Comparison of ENCODE assay signal across 10 cellular contexts in the genomic region with DNA sequence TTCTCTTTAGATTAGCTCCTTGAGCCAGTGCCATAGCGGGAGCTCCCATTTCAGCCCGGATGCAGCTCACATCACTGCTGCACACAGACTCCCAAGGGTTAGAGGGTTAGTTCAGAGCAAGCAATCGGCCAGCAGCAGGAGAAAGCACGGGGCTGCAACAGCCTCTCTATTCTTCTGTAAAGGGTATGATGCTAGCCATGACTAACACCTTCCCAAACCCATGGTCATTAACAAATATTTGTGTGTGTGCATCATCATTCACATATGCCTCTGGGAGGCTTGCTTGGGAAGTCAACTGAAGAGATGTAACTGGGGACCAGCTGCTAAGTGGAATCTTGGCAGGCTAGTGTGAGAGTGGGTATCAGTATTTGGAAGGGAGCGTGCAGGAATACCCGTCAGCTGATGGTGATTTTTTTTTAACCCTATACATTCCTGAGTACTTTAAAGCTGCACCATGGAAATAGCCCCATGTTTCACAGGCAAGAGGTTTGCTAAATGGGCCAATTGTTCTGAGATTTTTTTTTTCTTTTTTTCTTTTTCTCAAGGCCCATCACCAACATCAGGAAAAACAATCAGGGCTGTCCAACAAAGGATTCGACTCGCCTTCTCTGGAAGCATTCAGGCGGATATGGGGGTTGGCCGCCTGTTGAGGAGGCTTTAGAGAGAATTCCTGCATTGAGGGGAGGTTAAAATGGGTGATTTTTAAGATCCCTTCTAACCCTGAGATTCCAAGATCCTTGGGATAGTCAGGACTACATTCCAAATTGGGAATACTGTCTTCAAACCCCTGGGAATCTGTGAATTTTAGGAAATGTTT. TPM values are rescaled to one million over a fixed set of nuclear protein-coding genes. Genes with fewer than 3 reads are reported as not detected.
DNase-seq lines count a peak whose midpoint lies in the region; ATAC-seq and TF ChIP-seq lines count a peak whose summit lies in the region.
"Had no signal": no experiment of that assay in that cellular context is flagged by ENCODE, and none has a peak within 500 bp of the region (broad histone marks: within the 10 kb centered on the region; RNA-seq: fewer than 3 reads in every experiment).

No MANE protein-coding gene starts in this region.

- no peaks in the 10 kb centered on the region for H3K4me1 ChIP-seq in endocrine pancreas (ENCODE audit: control insufficient read depth, insufficient read depth, low read length)
- no peaks in the 10 kb centered on the region for H3K4me1 ChIP-seq in liver (ENCODE audit: control insufficient read depth in 4 of 4, insufficient read depth in 4 of 4, low read length in 3 of 4)
- H3K4me1 ChIP-seq in vagina, result no peaks in the 10 kb centered on the region
- H3K4me1 ChIP-seq: BLaER1 had no signal

- H3K27me3 ChIP-seq in endocrine pancreas (ENCODE audit: control insufficient read depth, insufficient read depth, low read length) (no peaks in the 10 kb centered on the region), liver (ENCODE audit: control insufficient read depth in 4 of 4, insufficient read depth in 4 of 4, low read length in 3 of 4) (no peaks in the 10 kb centered on the region), vagina (no peaks in the 10 kb centered on the region)
- H3K27me3 ChIP-seq: BLaER1 had no signal

- H3K36me3 ChIP-seq in endocrine pancreas (ENCODE audit: control insufficient read depth, insufficient read depth, low read length), result no peaks in the 10 kb centered on the region
- H3K36me3 ChIP-seq in liver (ENCODE audit: control insufficient read depth in 4 of 4, insufficient read depth in 3 of 4, low read depth in 1 of 4, low read length in 3 of 4), result no peaks in the 10 kb centered on the region
- H3K36me3 ChIP-seq in vagina, result no peaks in the 10 kb centered on the region
- H3K36me3 ChIP-seq: BLaER1 had no signal

- H3K9ac ChIP-seq in endocrine pancreas (ENCODE audit: control insufficient read depth, insufficient read depth, low read length) (no peak overlapping the region), liver (ENCODE audit: low read depth in 1 of 2, low read length in 2 of 2) (no peak overlapping the region)
- H3K9ac ChIP-seq: BLaER1 had no signal

- intact Hi-C loops in vagina (cut with DNase I), result no loop called here

- no peaks in the 10 kb centered on the region for H3K9me3 ChIP-seq in endocrine pancreas (ENCODE audit: control insufficient read depth, low read length)
- no peaks in the 10 kb centered on the region for H3K9me3 ChIP-seq in liver (ENCODE audit: control insufficient read depth in 4 of 4, low read length in 3 of 4)
- no peaks in the 10 kb centered on the region for H3K9me3 ChIP-seq in vagina
- H3K9me3 ChIP-seq: BLaER1 had no signal

- ATAC-seq in HG02973 (IDR thresholded peaks at IDR 0.05; ENCODE audit: unreplicated experiment) (no peak), HG03045 (IDR thresholded peaks at IDR 0.05; ENCODE audit: unreplicated experiment) (no peak), GM18868 (IDR thresholded peaks at IDR 0.05; ENCODE audit: unreplicated experiment) (no peak)

- TF ChIP-seq CTCF in liver (IDR thresholded peaks at IDR 0.05; ENCODE audit: low read depth, low read length, missing input control) (no peak), vagina (IDR thresholded peaks at IDR 0.05) (no peak)

- peak overlapping the region in 1 of 2 donors; percentile 43 for H3K27ac ChIP-seq in liver (ENCODE audit: low read depth in 1 of 2, low read length in 2 of 2)
- H3K27ac ChIP-seq in vagina, result peak overlapping the region; percentile 28
- H3K27ac ChIP-seq: BLaER1, SK-N-MC had no signal

- peak overlapping the region; percentile 40 for H3K4me3 ChIP-seq in endocrine pancreas (ENCODE audit: control insufficient read depth, insufficient read depth, low read length)
- H3K4me3 ChIP-seq in liver (ENCODE audit: low read depth in 1 of 3, low read length in 3 of 3), result no peak overlapping the region
- H3K4me3 ChIP-seq in vagina, result peak overlapping the region; percentile 16 to 19
- H3K4me3 ChIP-seq: BLaER1, SK-N-MC had no signal

- TF ChIP-seq POLR2A in vagina (IDR thresholded peaks at IDR 0.05), result no peak

- WGBS in liver, result 51% methylated on average over 10 of the region's 10 CpGs

- DNase-seq in NCI-H748 (lab: John Stamatoyannopoulos, UW; ENCODE audit: unreplicated experiment), result peak; percentile 7
- DNase-seq in NCI-H748 treated with DMSO at 0.1 percent for 48 hours (lab: John Stamatoyannopoulos, UW), result no peak
- no peak for DNase-seq in vagina (ENCODE audit: extremely low spot score in 2 of 2)

- no peak for TF ChIP-seq RAD21 in liver (IDR thresholded peaks at IDR 0.05)

TF ChIP-seq in liver, 16 proteins besides CTCF, POLR2A, EP300 and RAD21:
- TF ChIP-seq, protein P1, sequence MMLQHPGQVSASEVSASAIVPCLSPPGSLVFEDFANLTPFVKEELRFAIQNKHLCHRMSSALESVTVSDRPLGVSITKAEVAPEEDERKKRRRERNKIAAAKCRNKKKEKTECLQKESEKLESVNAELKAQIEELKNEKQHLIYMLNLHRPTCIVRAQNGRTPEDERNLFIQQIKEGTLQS (IDR thresholded peaks at IDR 0.05), result no peak
- peak in 1 of 2 donors; percentile 22 for TF ChIP-seq RXRA (IDR thresholded peaks at IDR 0.05)
- TF ChIP-seq JUND (IDR thresholded peaks at IDR 0.05), result peak in 1 of 2 donors; percentile 65
- TF ChIP-seq GABPA (IDR thresholded peaks at IDR 0.05 in 1 of 2, conservative IDR thresholded peaks at IDR 0.05 in 1 of 2), result no peak
- TF ChIP-seq NR2F2 (IDR thresholded peaks at IDR 0.05), result peak; percentile 29
TF ChIP-seq in liver: peak in this region for 3.

RNA-seq across cellular contexts. Expression of a gene that starts 33.2 kb away (rescaled TPM):
- total RNA-seq in liver (1 to 10 TPM in 1 of 2 donors, under 1 TPM in 1; 0.28 to 1.0 TPM), vagina (not detected)
- polyA plus RNA-seq in liver, result under 1 TPM in 1 of 2 donors, not detected in 1; 0.17 TPM

RNA-seq across cellular contexts. Expression of a gene that starts 54.3 kb away (rescaled TPM):
- 10 to 100 TPM; 28.2 to 50.0 TPM for total RNA-seq in liver
- polyA plus RNA-seq in liver, result 10 to 100 TPM; 12.1 to 12.3 TPM
- total RNA-seq in vagina, result 60.9 TPM

Comparison
In these comparisons a context has a peak if more than half of its experiments do, and no peak if none do; other contexts are left out.
1. H3K4me3 ChIP-seq: peak in endocrine pancreas (single experiment) and vagina (2 of 2); none in liver (0 of 3).